ENCODE assay signal across 17 cellular contexts in genomic region chr22:19691007-19691720, GRCh38. TPM values are rescaled to one million over a fixed set of nuclear protein-coding genes. Genes with fewer than 3 reads are reported as not detected.
DNase-seq lines count a peak whose midpoint lies in the region; ATAC-seq, FAIRE-seq and TF ChIP-seq lines count a peak whose summit lies in the region.
"Had no signal": no experiment of that assay in that cellular context is flagged by ENCODE, and none has a peak within 500 bp of the region (broad histone marks: within the 10 kb centered on the region; RNA-seq: fewer than 3 reads in every experiment).

No MANE protein-coding gene starts in this region.

- intact Hi-C loops in esophagus squamous epithelium (cut with DNase I), result no loop called here

- H3K4me2 ChIP-seq in A549, result peak overlapping the region; percentile 96

- FAIRE-seq in A549 (lab: Jason Lieb, UNC) (no peak), GM12892 (lab: Jason Lieb, UNC) (no peak)

- TF ChIP-seq RAD21 in A549 (conservative IDR thresholded peaks at IDR 0.05 in 1 of 2, IDR thresholded peaks at IDR 0.05 in 1 of 2), result no peak

- 44% methylated on average over 9 of the region's 9 CpGs for WGBS in A549 (ENCODE audit: missing lambda C conversion rate)
- 43 to 48% methylated on average over 9 of the region's 9 CpGs for WGBS in esophagus squamous epithelium, 2 donors

- H3K9me3 ChIP-seq in A549, result no peaks in the 10 kb centered on the region
- H3K9me3 ChIP-seq in esophagus squamous epithelium, result no peaks in the 10 kb centered on the region

- no peak overlapping the region for H3K4me3 Mint-ChIP-seq in osteocyte (ENCODE audit: unreplicated experiment)
- H3K4me3 Mint-ChIP-seq: activated T-helper 1 cell treated with anti-CD3 and anti-CD28 coated beads, Interleukin-12 subunit alpha, Interleukin-12 subunit beta, Interleukin-2, Interleukin-4 antibody, amounts not matched to agents 30 ng/mL and 10 ng/mL and 1 ng/mL, durations not matched to agents 14 hours and 24 hours and 36 hours; stimulated activated naive CD8-positive, alpha-beta T cell treated with anti-CD3 and anti-CD28 coated beads, Interleukin-15, Interleukin-2, amounts not matched to agents 100 ng/mL and 50 ng/mL, for 24 hours; T-helper 17 cell had no signal

- TF ChIP-seq CTCF in A549 (IDR thresholded peaks at IDR 0.05) (no peak), esophagus squamous epithelium (IDR thresholded peaks at IDR 0.05) (no peak), osteocyte (IDR thresholded peaks at IDR 0.05) (no peak)

- peaks cover 17% of the 10 kb centered on the region for H3K4me1 Mint-ChIP-seq in osteocyte (ENCODE audit: unreplicated experiment)
- H3K4me1 Mint-ChIP-seq: T-helper 17 cell had no signal

- TF ChIP-seq EP300 in A549 (IDR thresholded peaks at IDR 0.05), result no peak

- H3K27me3 ChIP-seq in esophagus squamous epithelium, result peaks cover 0 to 20% (median 0%) of the 10 kb centered on the region in 4 donors

- TF ChIP-seq POLR2A in A549 (IDR thresholded peaks at IDR 0.05; ENCODE audit: low read length) (no peak), esophagus squamous epithelium (IDR thresholded peaks at IDR 0.05) (no peak), GM12892 (IDR thresholded peaks at IDR 0.05; ENCODE audit: low read depth, low read length) (no peak)

- H3K4me1 ChIP-seq in A549 (peaks cover 13% of the 10 kb centered on the region), esophagus squamous epithelium (peaks cover 22 to 62% (median 29%) of the 10 kb centered on the region in 3 donors)

- H3K27ac ChIP-seq in A549, result peak overlapping the region; percentile 79 to 83
- H3K27ac ChIP-seq in esophagus squamous epithelium, result peak overlapping the region; percentile 61 to 81 (median 70)

- H3K27ac Mint-ChIP-seq in osteocyte (ENCODE audit: unreplicated experiment), result peak overlapping the region; percentile 71
- H3K27ac Mint-ChIP-seq: activated T-helper 1 cell treated with anti-CD3 and anti-CD28 coated beads, Interleukin-12 subunit alpha, Interleukin-12 subunit beta, Interleukin-2, Interleukin-4 antibody, amounts not matched to agents 30 ng/mL and 10 ng/mL and 1 ng/mL, durations not matched to agents 14 hours and 24 hours and 36 hours; stimulated activated naive CD8-positive, alpha-beta T cell treated with anti-CD3 and anti-CD28 coated beads, Interleukin-15, Interleukin-2, amounts not matched to agents 100 ng/mL and 50 ng/mL, for 24 hours; T-helper 17 cell had no signal

- no peaks in the 10 kb centered on the region for H3K36me3 Mint-ChIP-seq in osteocyte (ENCODE audit: unreplicated experiment)

- H3K9me3 Mint-ChIP-seq in osteocyte (ENCODE audit: unreplicated experiment), result no peaks in the 10 kb centered on the region
- H3K9me3 Mint-ChIP-seq: activated T-helper 1 cell treated with anti-CD3 and anti-CD28 coated beads, Interleukin-12 subunit alpha, Interleukin-12 subunit beta, Interleukin-2, Interleukin-4 antibody, amounts not matched to agents 30 ng/mL and 10 ng/mL and 1 ng/mL, durations not matched to agents 14 hours and 24 hours and 36 hours; stimulated activated naive CD8-positive, alpha-beta T cell treated with anti-CD3 and anti-CD28 coated beads, Interleukin-15, Interleukin-2, amounts not matched to agents 100 ng/mL and 50 ng/mL, for 24 hours had no signal

- H3K4me3 ChIP-seq in A549 (peak overlapping the region; percentile 26), esophagus squamous epithelium (peak overlapping the region in 3 of 4 donors; percentile 2 to 45 (median 15))

- peaks cover 6% of the 10 kb centered on the region for H3K27me3 Mint-ChIP-seq in osteocyte (ENCODE audit: unreplicated experiment)
- H3K27me3 Mint-ChIP-seq: stimulated activated naive CD8-positive, alpha-beta T cell treated with anti-CD3 and anti-CD28 coated beads, Interleukin-15, Interleukin-2, amounts not matched to agents 100 ng/mL and 50 ng/mL, for 24 hours had no signal

- H3K36me3 ChIP-seq in esophagus squamous epithelium, result no peaks in the 10 kb centered on the region

- DNase-seq in A549 (ENCODE audit: low read depth in 1 of 2, low spot score in 1 of 2), result no peak
- peak; percentile 3 for DNase-seq in RKO (ENCODE audit: low spot score)
- no peak for DNase-seq in esophagus squamous epithelium (lab: John Stamatoyannopoulos, UW)
- DNase-seq in osteocyte (ENCODE audit: extremely low spot score, unreplicated experiment), result no peak
- no peak for DNase-seq in activated gamma-delta T cell (lab: John Stamatoyannopoulos, UW)
- DNase-seq in GM12892 (ENCODE audit: insufficient read length), result no peak
- no peak for DNase-seq in NCI-H2227 treated with DMSO at 0.1 percent for 48 hours (lab: John Stamatoyannopoulos, UW)
- no peak for DNase-seq in kidney glomerular epithelial cell (lab: John Stamatoyannopoulos, UW)
- DNase-seq: 8988T; activated CD4-positive, alpha-beta T cell treated with anti-CD3 and anti-CD28 coated beads, Interleukin-2, amount 50 U/mL, for 1 hour; NCI-H1092 treated with DMSO at 0.1 percent for 48 hours; OCI-M1; T-helper 17 cell had no signal

- no peak for ATAC-seq in A549
- ATAC-seq: T-helper 17 cell had no signal

- POLR2A ChIA-PET in A549 (lab: Yijun Ruan, JAX), result no interaction called here

- CTCF ChIA-PET in A549 (lab: Yijun Ruan, JAX), result interaction anchor here (1.5 to 2.6 kb wide), 4 partner anchors 11 to 60 kb away, joined by 5 to 8 read pairs (median 6); no protein-coding TSS in a partner anchor

TF ChIP-seq in A549, 52 proteins besides CTCF, POLR2A, EP300 and RAD21 (continues in another document):
- TF ChIP-seq ESRRA (IDR thresholded peaks at IDR 0.05; ENCODE audit: borderline replicate concordance, low read length) (no peak), NFE2L2 (conservative IDR thresholded peaks at IDR 0.05; ENCODE audit: low read length) (no peak), KDM1A (IDR thresholded peaks at IDR 0.05; ENCODE audit: low read depth) (no peak), MAZ (IDR thresholded peaks at IDR 0.05; ENCODE audit: borderline replicate concordance, low read depth, low read length) (no peak), MAFK (IDR thresholded peaks at IDR 0.05; ENCODE audit: partially characterized antibody) (no peak), CHD4 (IDR thresholded peaks at IDR 0.05; ENCODE audit: borderline replicate concordance) (no peak), ATOH8 (CRISPR knock-in tag; IDR thresholded peaks at IDR 0.05; ENCODE audit: low read depth) (no peak), TP53 (CRISPR knock-in tag; IDR thresholded peaks at IDR 0.05) (no peak), ELK1 (IDR thresholded peaks at IDR 0.05; ENCODE audit: low read depth, low read length) (no peak), RCOR1 (IDR thresholded peaks at IDR 0.05; ENCODE audit: low read depth, low read length) (no peak), TFCP2L1 (CRISPR knock-in tag; IDR thresholded peaks at IDR 0.05) (no peak), BCL3 (IDR thresholded peaks at IDR 0.05) (no peak), ZSCAN20 (CRISPR knock-in tag; IDR thresholded peaks at IDR 0.05) (no peak), USF2 (IDR thresholded peaks at IDR 0.05) (no peak)

RNA-seq across cellular contexts. Expression of gene SEPTIN5, which starts 23.1 kb away (rescaled TPM):
- 4.6 and 5.7 TPM in 2 replicates for polyA plus RNA-seq in A549 (2011; rRNA removed)
- 8.7 and 9.2 TPM in 2 replicates for polyA plus RNA-seq in A549 (2012; cell fraction: cytosol; rRNA removed)
- 26.6 and 30.3 TPM in 2 replicates for polyA plus RNA-seq in A549 (2012; cell fraction: nucleus; rRNA removed)
- 10.8 to 13.9 TPM (median 12.6 TPM) in 3 replicates for polyA plus RNA-seq in A549 (2017; fragmentation: RNase III; extraction: RNeasy Plus Mini Kit Qiagen cat#74134 plus additional on column Dnase treatment)
- 7.7 and 11.8 TPM in 2 replicates for polyA minus RNA-seq in A549 (2011; rRNA and poly(A)+ RNA removed)
- total RNA-seq in esophagus squamous epithelium, result 10 to 100 TPM; 19.8 to 69.7 (median 36.3) TPM
- 103 and 108 TPM in 2 replicates for total RNA-seq in osteocyte
- polyA plus RNA-seq in GM12892 (2012; ENCODE audit: missing spikeins), result 0.89 TPM
- total RNA-seq: HT-29 had no signal

RNA-seq across cellular contexts. Expression of gene GP1BB, which starts 32.2 kb away (rescaled TPM):
- polyA plus RNA-seq in A549 (2011; rRNA removed) (0.06 and 0.25 TPM in 2 replicates), A549 (2017; fragmentation: RNase III; extraction: RNeasy Plus Mini Kit Qiagen cat#74134 plus additional on column Dnase treatment) (0.48 to 1.1 TPM (median 0.63 TPM) in 3 replicates)
- 1.3 and 2.1 TPM in 2 replicates for polyA plus RNA-seq in A549 (2012; cell fraction: cytosol; rRNA removed)
- polyA plus RNA-seq in A549 (2012; cell fraction: nucleus; rRNA removed), result 6.6 and 10.5 TPM in 2 replicates
- polyA minus RNA-seq in A549 (2011; rRNA and poly(A)+ RNA removed), result not detected in 2 replicates
- total RNA-seq in esophagus squamous epithelium (10 to 100 TPM in 1 of 4 donors, 1 to 10 TPM in 3; 4.8 to 40.0 (median 9.7) TPM), osteocyte (28.6 and 34.1 TPM in 2 replicates)
- not detected for polyA plus RNA-seq in GM12892 (2012; ENCODE audit: missing spikeins)
- total RNA-seq: activated T-helper 1 cell treated with anti-CD3 and anti-CD28 coated beads, Interleukin-12 subunit alpha, Interleukin-12 subunit beta, Interleukin-2, Interleukin-4 antibody, amounts not matched to agents 30 ng/mL and 10 ng/mL and 1 ng/mL, durations not matched to agents 14 hours and 24 hours and 36 hours; HT-29; renal cortical epithelial cell had no signal
